In the genomic region with DNA sequence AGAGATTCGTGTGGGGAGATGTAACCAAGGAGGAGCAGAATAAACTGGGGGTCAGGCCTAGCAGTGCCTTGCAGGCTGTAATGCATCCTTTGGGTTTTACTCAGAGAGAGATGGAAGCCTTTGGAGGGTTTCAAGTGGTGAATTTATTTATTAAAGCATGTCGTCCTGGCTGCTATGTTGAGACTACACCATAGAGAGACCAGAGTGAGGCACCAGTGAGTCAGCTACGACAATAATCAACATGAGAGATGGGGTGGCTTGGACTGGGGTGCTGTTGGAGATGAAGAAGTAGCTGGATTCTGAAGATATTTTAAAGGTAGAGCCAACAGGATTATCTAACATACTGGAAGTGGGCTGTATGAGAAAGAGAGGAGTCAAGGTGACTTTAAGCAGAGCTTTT, we compare ENCODE assay signal across 20 cellular contexts.
A peak's percentile ranks its signal among the peaks of the same experiment; 100 is the strongest.
DNase-seq lines count a peak whose midpoint lies in the region; ATAC-seq and TF ChIP-seq lines count a peak whose summit lies in the region.
"Had no signal": no experiment of that assay in that cellular context is flagged by ENCODE, and none has a peak within 500 bp of the region (broad histone marks: within the 10 kb centered on the region; RNA-seq: fewer than 3 reads in every experiment).

No MANE protein-coding gene starts in this region.

- H3K9ac ChIP-seq in mesendoderm (ENCODE audit: low read length): no peak overlapping the region

- H3K36me3 ChIP-seq in mesendoderm (ENCODE audit: control insufficient read depth, insufficient read depth, low read length): no peaks in the 10 kb centered on the region
- H3K36me3 ChIP-seq: ascending aorta, gastrocnemius medialis, left ventricle myocardium inferior, MG63 had no signal

- WGBS in mesendoderm (ENCODE audit: extremely low coverage, insufficient coverage, low lambda C conversion rate): no CpG with 5 or more reads among the region's 3 CpGs

- ATAC-seq in GM18907 (IDR thresholded peaks at IDR 0.05; ENCODE audit: unreplicated experiment): peak; percentile 65
- ATAC-seq in WTC11: peak; percentile 90
- ATAC-seq: gastrocnemius medialis, sciatic nerve had no signal

- no peaks in the 10 kb centered on the region for H3K79me2 ChIP-seq in mesendoderm (ENCODE audit: control insufficient read depth, insufficient read depth, low read length)

- no peak overlapping the region for H3K4me2 ChIP-seq in mesendoderm (ENCODE audit: low read length)

- CTCF ChIA-PET in WTC11 (lab: Charles Lee): interaction anchor here (0.6 to 1.2 kb wide), 6 partner anchors 17 to 467 kb away, joined by 3 to 7 read pairs (median 3); no protein-coding TSS in a partner anchor
- CTCF ChIA-PET in activated CD4-positive, alpha-beta T cell treated with anti-CD3 and anti-CD28 coated beads, Interleukin-2, amount 10 ng/mL, durations not matched to agents 7 days and 5 days (lab: Charles Lee): no interaction called here

- no peak overlapping the region for H3K27ac Mint-ChIP-seq in WTC11
- H3K27ac Mint-ChIP-seq in activated CD4-positive, alpha-beta T cell treated with anti-CD3 and anti-CD28 coated beads, Interleukin-2, amount 10 ng/mL, durations not matched to agents 7 days and 5 days: no peak overlapping the region
- H3K27ac Mint-ChIP-seq: activated CD4-positive, alpha-beta T cell treated with anti-CD3 and anti-CD28 coated beads, Interleukin-2, amount 10 ng/mL, durations not matched to agents 24 days and 14 days had no signal

- H3K9me3 Mint-ChIP-seq in WTC11: peaks cover 2% of the 10 kb centered on the region
- H3K9me3 Mint-ChIP-seq in activated CD4-positive, alpha-beta T cell treated with anti-CD3 and anti-CD28 coated beads, Interleukin-2, amount 10 ng/mL, durations not matched to agents 7 days and 5 days: peaks cover 1% of the 10 kb centered on the region
- H3K9me3 Mint-ChIP-seq: activated CD4-positive, alpha-beta T cell treated with anti-CD3 and anti-CD28 coated beads, Interleukin-2, amount 10 ng/mL, durations not matched to agents 24 days and 14 days had no signal

- H2AK5ac ChIP-seq in mesendoderm (ENCODE audit: low read length): no peak overlapping the region

- no peaks in the 10 kb centered on the region for H3K27me3 Mint-ChIP-seq in WTC11 (ENCODE audit: low read depth)
- peaks cover 2% of the 10 kb centered on the region for H3K27me3 Mint-ChIP-seq in activated CD4-positive, alpha-beta T cell treated with anti-CD3 and anti-CD28 coated beads, Interleukin-2, amount 10 ng/mL, durations not matched to agents 7 days and 5 days

- TF ChIP-seq EP300 in Ishikawa (IDR thresholded peaks at IDR 0.05; ENCODE audit: borderline replicate concordance): no peak

- no peak overlapping the region for H2BK15ac ChIP-seq in mesendoderm (replicated peaks; ENCODE audit: low read depth)

- no peaks in the 10 kb centered on the region for H3K79me1 ChIP-seq in mesendoderm (ENCODE audit: low read length)

- H3K27me3 ChIP-seq in mesendoderm (ENCODE audit: insufficient read depth, low read length, poor library complexity): no peaks in the 10 kb centered on the region
- H3K27me3 ChIP-seq: ascending aorta, gastrocnemius medialis had no signal

- TF ChIP-seq CTCF in WTC11 (IDR thresholded peaks at IDR 0.05): no peak

- H3K18ac ChIP-seq in mesendoderm (ENCODE audit: low read length): no peak overlapping the region

- H3K56ac ChIP-seq in mesendoderm (ENCODE audit: low read length): no peak overlapping the region

- H3K4me3 Mint-ChIP-seq in WTC11: no peak overlapping the region
- H3K4me3 Mint-ChIP-seq in activated CD4-positive, alpha-beta T cell treated with anti-CD3 and anti-CD28 coated beads, Interleukin-2, amount 10 ng/mL, durations not matched to agents 7 days and 5 days: no peak overlapping the region
- H3K4me3 Mint-ChIP-seq: activated CD4-positive, alpha-beta T cell treated with anti-CD3 and anti-CD28 coated beads, Interleukin-2, amount 10 ng/mL, durations not matched to agents 24 days and 14 days had no signal

- no peak overlapping the region for H2BK5ac ChIP-seq in mesendoderm (ENCODE audit: low read length)

- no peak for DNase-seq in WTC11 (ENCODE audit: low spot score)
- peak; percentile 23 for DNase-seq in mesendoderm
- DNase-seq in activated CD4-positive, alpha-beta T cell treated with anti-CD3 and anti-CD28 coated beads, Interleukin-2, amount 10 ng/mL, durations not matched to agents 7 days and 5 days: no peak
- DNase-seq in T1000 (lab: John Stamatoyannopoulos, UW): no peak
- no peak for DNase-seq in ecto neural progenitor cell (ENCODE audit: low spot score)
- DNase-seq in NCI-H2029 treated with DMSO at 0.1 percent for 48 hours (lab: John Stamatoyannopoulos, UW): no peak
- DNase-seq: activated CD4-positive, alpha-beta T cell treated with anti-CD3 and anti-CD28 coated beads, Interleukin-2, amount 10 ng/mL, durations not matched to agents 24 days and 14 days; activated naive CD4-positive, alpha-beta T cell treated with Interleukin-2 at 50 U/mL for 16 hours; DND-41; gastrocnemius medialis; GOT3; left ventricle myocardium inferior; MG63; NCI-H1930; NCI-H510A; occipital lobe had no signal

- TF ChIP-seq RAD21 in Ishikawa (IDR thresholded peaks at IDR 0.05; ENCODE audit: low read depth): peak; percentile 24; the same call in 1 of the 2 replicates

- H4K5ac ChIP-seq in mesendoderm (ENCODE audit: low read length): no peak overlapping the region

- no peak overlapping the region for H3K4ac ChIP-seq in mesendoderm (ENCODE audit: low read depth, low read length)

- no peaks in the 10 kb centered on the region for H3K4me1 ChIP-seq in mesendoderm (ENCODE audit: control insufficient read depth, low read depth, low read length)
- H3K4me1 ChIP-seq: ascending aorta, gastrocnemius medialis, left ventricle myocardium inferior had no signal

- no peak overlapping the region for H3K27ac ChIP-seq in mesendoderm (ENCODE audit: low read depth, low read length)
- H3K27ac ChIP-seq: ascending aorta, gastrocnemius medialis, left ventricle myocardium inferior had no signal

- H4K8ac ChIP-seq in mesendoderm (ENCODE audit: low read depth, low read length): no peak overlapping the region

- POLR2A ChIA-PET in WTC11 (lab: Charles Lee): no interaction called here
- POLR2A ChIA-PET in activated CD4-positive, alpha-beta T cell treated with anti-CD3 and anti-CD28 coated beads, Interleukin-2, amount 10 ng/mL, durations not matched to agents 7 days and 5 days (lab: Charles Lee): no interaction called here

- H3K23ac ChIP-seq in mesendoderm (ENCODE audit: low read length): no peak overlapping the region

- H3K36me3 Mint-ChIP-seq in WTC11: no peaks in the 10 kb centered on the region
- H3K36me3 Mint-ChIP-seq in activated CD4-positive, alpha-beta T cell treated with anti-CD3 and anti-CD28 coated beads, Interleukin-2, amount 10 ng/mL, durations not matched to agents 7 days and 5 days (ENCODE audit: low read depth): no peaks in the 10 kb centered on the region

- peaks cover 19% of the 10 kb centered on the region for H3K4me1 Mint-ChIP-seq in WTC11
- no peaks in the 10 kb centered on the region for H3K4me1 Mint-ChIP-seq in activated CD4-positive, alpha-beta T cell treated with anti-CD3 and anti-CD28 coated beads, Interleukin-2, amount 10 ng/mL, durations not matched to agents 7 days and 5 days
- H3K4me1 Mint-ChIP-seq: activated CD4-positive, alpha-beta T cell treated with anti-CD3 and anti-CD28 coated beads, Interleukin-2, amount 10 ng/mL, durations not matched to agents 24 days and 14 days had no signal

- no peak overlapping the region for H3K4me3 ChIP-seq in mesendoderm (ENCODE audit: low read length)
- H3K4me3 ChIP-seq: ascending aorta, gastrocnemius medialis, left ventricle myocardium inferior, MG63 had no signal

- H2BK120ac ChIP-seq in mesendoderm (ENCODE audit: low read depth, low read length): no peak overlapping the region

TF ChIP-seq in Ishikawa, 13 proteins besides CTCF, POLR2A, EP300 and RAD21 (continues in another document):
- no peak for TF ChIP-seq TEAD4 (IDR thresholded peaks at IDR 0.05)
- TF ChIP-seq NFIC (IDR thresholded peaks at IDR 0.05): no peak

TF ChIP-seq in WTC11, 78 proteins besides CTCF, POLR2A, EP300 and RAD21 (continues in another document):
- TF ChIP-seq NFATC4 (CRISPR knock-in tag; IDR thresholded peaks at IDR 0.05): no peak
- TF ChIP-seq, protein P1, sequence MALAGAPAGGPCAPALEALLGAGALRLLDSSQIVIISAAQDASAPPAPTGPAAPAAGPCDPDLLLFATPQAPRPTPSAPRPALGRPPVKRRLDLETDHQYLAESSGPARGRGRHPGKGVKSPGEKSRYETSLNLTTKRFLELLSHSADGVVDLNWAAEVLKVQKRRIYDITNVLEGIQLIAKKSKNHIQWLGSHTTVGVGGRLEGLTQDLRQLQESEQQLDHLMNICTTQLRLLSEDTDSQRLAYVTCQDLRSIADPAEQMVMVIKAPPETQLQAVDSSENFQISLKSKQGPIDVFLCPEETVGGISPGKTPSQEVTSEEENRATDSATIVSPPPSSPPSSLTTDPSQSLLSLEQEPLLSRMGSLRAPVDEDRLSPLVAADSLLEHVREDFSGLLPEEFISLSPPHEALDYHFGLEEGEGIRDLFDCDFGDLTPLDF (CRISPR knock-in tag; IDR thresholded peaks at IDR 0.05): no peak
- TF ChIP-seq, protein P2, sequence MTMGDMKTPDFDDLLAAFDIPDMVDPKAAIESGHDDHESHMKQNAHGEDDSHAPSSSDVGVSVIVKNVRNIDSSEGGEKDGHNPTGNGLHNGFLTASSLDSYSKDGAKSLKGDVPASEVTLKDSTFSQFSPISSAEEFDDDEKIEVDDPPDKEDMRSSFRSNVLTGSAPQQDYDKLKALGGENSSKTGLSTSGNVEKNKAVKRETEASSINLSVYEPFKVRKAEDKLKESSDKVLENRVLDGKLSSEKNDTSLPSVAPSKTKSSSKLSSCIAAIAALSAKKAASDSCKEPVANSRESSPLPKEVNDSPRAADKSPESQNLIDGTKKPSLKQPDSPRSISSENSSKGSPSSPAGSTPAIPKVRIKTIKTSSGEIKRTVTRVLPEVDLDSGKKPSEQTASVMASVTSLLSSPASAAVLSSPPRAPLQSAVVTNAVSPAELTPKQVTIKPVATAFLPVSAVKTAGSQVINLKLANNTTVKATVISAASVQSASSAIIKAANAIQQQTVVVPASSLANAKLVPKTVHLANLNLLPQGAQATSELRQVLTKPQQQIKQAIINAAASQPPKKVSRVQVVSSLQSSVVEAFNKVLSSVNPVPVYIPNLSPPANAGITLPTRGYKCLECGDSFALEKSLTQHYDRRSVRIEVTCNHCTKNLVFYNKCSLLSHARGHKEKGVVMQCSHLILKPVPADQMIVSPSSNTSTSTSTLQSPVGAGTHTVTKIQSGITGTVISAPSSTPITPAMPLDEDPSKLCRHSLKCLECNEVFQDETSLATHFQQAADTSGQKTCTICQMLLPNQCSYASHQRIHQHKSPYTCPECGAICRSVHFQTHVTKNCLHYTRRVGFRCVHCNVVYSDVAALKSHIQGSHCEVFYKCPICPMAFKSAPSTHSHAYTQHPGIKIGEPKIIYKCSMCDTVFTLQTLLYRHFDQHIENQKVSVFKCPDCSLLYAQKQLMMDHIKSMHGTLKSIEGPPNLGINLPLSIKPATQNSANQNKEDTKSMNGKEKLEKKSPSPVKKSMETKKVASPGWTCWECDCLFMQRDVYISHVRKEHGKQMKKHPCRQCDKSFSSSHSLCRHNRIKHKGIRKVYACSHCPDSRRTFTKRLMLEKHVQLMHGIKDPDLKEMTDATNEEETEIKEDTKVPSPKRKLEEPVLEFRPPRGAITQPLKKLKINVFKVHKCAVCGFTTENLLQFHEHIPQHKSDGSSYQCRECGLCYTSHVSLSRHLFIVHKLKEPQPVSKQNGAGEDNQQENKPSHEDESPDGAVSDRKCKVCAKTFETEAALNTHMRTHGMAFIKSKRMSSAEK (CRISPR knock-in tag; IDR thresholded peaks at IDR 0.05; ENCODE audit: borderline replicate concordance): no peak
